8 cellular contexts compared by ENCODE assay signal in the genomic region with DNA sequence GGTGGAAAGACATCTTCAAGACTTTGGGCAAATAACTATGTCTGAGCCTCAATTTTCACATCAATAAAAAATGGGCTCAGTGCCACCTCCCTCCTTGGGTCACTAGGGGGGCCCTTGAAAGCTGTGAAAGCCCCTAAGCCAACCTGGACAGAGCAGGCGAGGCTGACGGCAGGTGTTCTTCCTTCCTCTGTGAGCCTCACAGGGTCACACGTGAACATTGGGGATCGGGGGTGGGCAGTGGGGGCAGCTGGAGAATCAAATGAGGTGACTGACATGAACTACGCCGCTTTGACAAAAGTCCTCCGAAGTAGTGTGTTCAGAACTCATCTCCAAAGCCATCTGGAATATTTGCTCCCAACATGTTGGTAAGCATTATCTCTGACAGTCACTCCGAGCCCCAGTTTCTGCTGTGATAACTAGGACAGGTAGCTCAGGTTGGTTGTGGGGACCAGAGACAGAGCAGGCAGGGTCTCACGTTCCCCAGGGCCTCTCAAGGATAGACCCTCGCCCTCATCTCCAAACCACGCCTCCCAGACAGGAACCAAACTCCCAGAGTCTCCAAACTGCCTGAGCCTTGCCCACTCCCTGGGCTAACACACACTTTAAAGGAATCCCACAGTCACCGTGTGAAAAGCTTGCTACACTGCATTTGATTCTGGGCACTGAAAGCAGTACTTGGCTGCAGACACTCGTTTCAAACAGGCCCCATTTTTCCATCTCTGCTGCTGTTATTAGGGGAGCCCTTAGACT. TPM values are rescaled to one million over a fixed set of nuclear protein-coding genes. Genes with fewer than 3 reads are reported as not detected.
DNase-seq lines count a peak whose midpoint lies in the region; ATAC-seq and TF ChIP-seq lines count a peak whose summit lies in the region.

No MANE protein-coding gene starts in this region.

- peak; percentile 27 for ATAC-seq in GM19395 (IDR thresholded peaks at IDR 0.05; ENCODE audit: unreplicated experiment)

- no peak overlapping the region for H3K27ac ChIP-seq in fibroblast of lung (ENCODE audit: insufficient read depth, low read length)

- H3K4me1 ChIP-seq in NT2/D1 (ENCODE audit: insufficient read depth, insufficient read length) (peaks cover 27% of the 10 kb centered on the region), fibroblast of lung (ENCODE audit: control insufficient read depth, extremely low read depth, insufficient read depth, low read length) (peaks cover 34% of the 10 kb centered on the region), skeletal muscle satellite cell (ENCODE audit: control insufficient read depth, insufficient read depth, low read length) (peaks cover 25% of the 10 kb centered on the region)

- H3K36me3 ChIP-seq in NT2/D1 (ENCODE audit: insufficient read depth, insufficient read length, low read length): no peaks in the 10 kb centered on the region
- no peaks in the 10 kb centered on the region for H3K36me3 ChIP-seq in fibroblast of lung (ENCODE audit: control insufficient read depth, insufficient read depth, low read length)
- H3K36me3 ChIP-seq in skeletal muscle satellite cell (ENCODE audit: insufficient read depth, low read length): no peaks in the 10 kb centered on the region

- peak overlapping the region; percentile 18 for H2AFZ ChIP-seq in fibroblast of lung (ENCODE audit: low read length)

- no peaks in the 10 kb centered on the region for H3K79me2 ChIP-seq in fibroblast of lung (ENCODE audit: control insufficient read depth, insufficient read depth, low read length)

- H3K9me3 ChIP-seq in NT2/D1 (ENCODE audit: insufficient read depth, low read length): no peaks in the 10 kb centered on the region
- no peaks in the 10 kb centered on the region for H3K9me3 ChIP-seq in fibroblast of lung (ENCODE audit: control insufficient read depth, insufficient read depth, low read depth, low read length)
- no peaks in the 10 kb centered on the region for H3K9me3 ChIP-seq in skeletal muscle satellite cell (replicated peaks; ENCODE audit: low read length)

- no peak for TF ChIP-seq CTCF in fibroblast of lung (conservative IDR thresholded peaks at IDR 0.05 in 1 of 2, IDR thresholded peaks at IDR 0.05 in 1 of 2; ENCODE audit: low read depth in 1 of 2, low read length in 2 of 2)

- H3K9ac ChIP-seq in NT2/D1 (ENCODE audit: insufficient read length, low read depth) (no peak overlapping the region), fibroblast of lung (ENCODE audit: insufficient read depth, low read length) (peak overlapping the region; percentile 42), skeletal muscle satellite cell (ENCODE audit: low read depth, low read length) (peak overlapping the region; percentile 65)

- H3K4me3 ChIP-seq in NT2/D1 (ENCODE audit: insufficient read length, low read depth) (peak overlapping the region; percentile 3), fibroblast of lung (replicated peaks in 1 of 4; ENCODE audit: control extremely low read depth in 1 of 4, insufficient read depth in 1 of 4, low read depth in 3 of 4, low read length in 4 of 4) (peak overlapping the region; percentile 26 to 51 (median 38)), skeletal muscle satellite cell (ENCODE audit: low read length) (peak overlapping the region; percentile 64)

- H3K27me3 ChIP-seq in NT2/D1 (ENCODE audit: insufficient read depth, insufficient read length) (peaks cover 26% of the 10 kb centered on the region), fibroblast of lung (ENCODE audit: control insufficient read depth, insufficient read depth, low read length) (peaks cover 5% of the 10 kb centered on the region), skeletal muscle satellite cell (ENCODE audit: control insufficient read depth, insufficient read depth, low read length) (peaks cover 16% of the 10 kb centered on the region)

- no peak for DNase-seq in NT2/D1 (ENCODE audit: low read depth, low spot score)
- DNase-seq in fibroblast of lung (ENCODE audit: low read depth in 2 of 2): no peak
- DNase-seq in SIG-M5 treated with dmso at 0.1 percent for 504 hours (lab: John Stamatoyannopoulos, UW; ENCODE audit: unreplicated experiment): no peak
- DNase-seq in nucleus accumbens (lab: John Stamatoyannopoulos, UW): no peak
- DNase-seq in central memory CD4-positive, alpha-beta T cell: no peak
- no peak for DNase-seq in 8988T

- H3K4me2 ChIP-seq in fibroblast of lung (ENCODE audit: extremely low read depth, insufficient read depth, low read length) (peak overlapping the region; percentile 92), skeletal muscle satellite cell (ENCODE audit: low read length) (peak overlapping the region; percentile 83)

- no peaks in the 10 kb centered on the region for H4K20me1 ChIP-seq in fibroblast of lung (ENCODE audit: control insufficient read depth, extremely low read depth, insufficient read depth, low read length)

RNA-seq across cellular contexts. Expression of a gene that starts 0.8 kb away (rescaled TPM):
- total RNA-seq in fibroblast of lung: 18.5 and 37.5 TPM in 2 replicates
- 25.7 and 27.2 TPM in 2 replicates for polyA plus RNA-seq in fibroblast of lung
- polyA plus RNA-seq in fibroblast of lung (2012): 40.7 and 42.9 TPM in 2 replicates
- polyA minus RNA-seq in fibroblast of lung (ENCODE audit: low replicate concordance): 205 and 277 TPM in 2 replicates
- 16.2 and 16.4 TPM in 2 replicates for total RNA-seq in skeletal muscle satellite cell (2012; rRNA removed)

Comparison
In these comparisons a context has a peak if more than half of its experiments do, and no peak if none do; other contexts are left out.
1. H3K4me3 ChIP-seq: peak in every context shown above with its lines; median percentile 64 in skeletal muscle satellite cell; 38 in fibroblast of lung; 3 in NT2/D1.